1 cellular context compared by ENCODE assay signal in the genomic region with DNA sequence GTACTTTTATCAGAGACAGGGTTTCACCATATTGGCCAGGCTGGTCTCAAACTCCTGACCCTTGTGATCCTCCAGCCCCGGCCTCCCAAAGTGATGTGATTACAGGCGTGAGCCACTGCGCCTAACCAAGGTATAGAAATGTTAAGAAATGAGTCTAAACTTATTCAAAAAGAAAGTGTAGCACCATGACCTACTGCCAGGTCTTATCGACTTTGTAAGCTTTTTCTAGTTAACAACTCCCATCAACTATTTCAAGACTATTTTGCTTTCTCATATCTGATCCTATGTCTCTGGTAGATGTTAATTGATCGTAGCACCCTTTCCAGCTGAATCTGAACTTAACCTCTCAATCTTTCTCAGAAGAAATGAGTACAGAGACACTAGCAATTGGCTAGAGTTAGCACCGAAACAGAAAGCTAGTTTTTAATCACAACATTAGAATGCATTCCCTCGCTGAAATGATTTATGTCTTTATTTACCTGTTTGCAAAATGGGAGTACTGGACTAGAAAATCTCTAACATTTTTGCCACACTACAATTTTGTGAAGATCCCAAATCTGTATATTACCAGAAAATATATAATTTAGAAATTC.
TF ChIP-seq lines count a peak whose summit lies in the region.

No MANE protein-coding gene starts in this region.

TF ChIP-seq in HepG2, 621 proteins besides CTCF, POLR2A, EP300 and RAD21 (continued from another document):
- TF ChIP-seq HOMEZ (CRISPR knock-in tag; IDR thresholded peaks at IDR 0.05; ENCODE audit: low read depth) (no peak), GRHL1 (CRISPR knock-in tag; conservative IDR thresholded peaks at IDR 0.05) (no peak), ZNF12 (CRISPR knock-in tag; IDR thresholded peaks at IDR 0.05) (no peak), ARNT (IDR thresholded peaks at IDR 0.05) (no peak), NR2F2 (IDR thresholded peaks at IDR 0.05; ENCODE audit: borderline replicate concordance, low read depth) (no peak), ZIK1 (CRISPR knock-in tag; IDR thresholded peaks at IDR 0.05; ENCODE audit: borderline replicate concordance, low read depth) (no peak), NFIB (CRISPR knock-in tag; IDR thresholded peaks at IDR 0.05; ENCODE audit: borderline replicate concordance) (no peak)
